In genomic region chr15:88658070-88658965, GRCh38 we compare ENCODE assay signal across 13 cellular contexts. TPM values are rescaled to one million over a fixed set of nuclear protein-coding genes. Genes with fewer than 3 reads are reported as not detected.
DNase-seq lines count a peak whose midpoint lies in the region; ATAC-seq, FAIRE-seq and TF ChIP-seq lines count a peak whose summit lies in the region.
"Had no signal": no experiment of that assay in that cellular context is flagged by ENCODE, and none has a peak within 500 bp of the region (broad histone marks: within the 10 kb centered on the region; RNA-seq: fewer than 3 reads in every experiment).

No MANE protein-coding gene starts in this region.

- peaks cover 12% of the 10 kb centered on the region for H3K36me3 Mint-ChIP-seq in activated B cell treated with CpG ODN at 0.5 μM for 24 hours (ENCODE audit: low read depth)
- H3K36me3 Mint-ChIP-seq in naive B cell, result peaks cover 0 to under 1% of the 10 kb centered on the region in 2 donors

- no peak overlapping the region for H3K9ac ChIP-seq in HepG2 (ENCODE audit: insufficient read depth, low read depth, low read length)

- TF ChIP-seq EP300 in HepG2 (IDR thresholded peaks at IDR 0.05; ENCODE audit: low read depth in 2 of 2, low read length in 2 of 2) (no peak), HepG2 (CRISPR knock-in tag; IDR thresholded peaks at IDR 0.05; ENCODE audit: borderline replicate concordance) (no peak)

- H3K9me3 ChIP-seq in HepG2 (ENCODE audit: low read length) (no peaks in the 10 kb centered on the region), right lobe of liver (no peaks in the 10 kb centered on the region), tibial artery (no peaks in the 10 kb centered on the region)
- H3K9me3 ChIP-seq: uterus had no signal

- no peak overlapping the region for H3K4me3 ChIP-seq in HepG2 (replicated peaks in 1 of 3; ENCODE audit: insufficient read depth in 1 of 3, low read depth in 2 of 3, low read length in 3 of 3)
- no peak overlapping the region for H3K4me3 ChIP-seq in right lobe of liver
- H3K4me3 ChIP-seq in tibial artery, result no peak overlapping the region
- no peak overlapping the region for H3K4me3 ChIP-seq in brain microvascular endothelial cell (ENCODE audit: low read depth, low read length)
- H3K4me3 ChIP-seq: hepatocyte, uterus had no signal

- intact Hi-C loops in HepG2 (cut with micrococcal nuclease; ENCODE audit: unreplicated experiment) (no loop called here), right lobe of liver (cut with DNase I) (no loop called here), activated B cell treated with CpG ODN at 0.5 μM for 24 hours (cut with micrococcal nuclease) (loop anchor here (5.0 kb wide), 1 partner anchor 44 kb away; no protein-coding TSS in a partner anchor), tibial artery (cut with DNase I; ENCODE audit: low total_unique reads) (loop anchor here (5.0 to 10.0 kb wide), 3 partner anchors 49 to 474 kb away; partner anchors contain the start of gene ACAN)

- WGBS in HepG2 (ENCODE audit: low lambda C conversion rate), result 40% methylated on average over 13 of the region's 13 CpGs
- 72% methylated on average over 6 of the region's 13 CpGs for WGBS in right lobe of liver (ENCODE audit: insufficient coverage, low coverage, low lambda C conversion rate, missing lambda C conversion rate)

- H3K36me3 ChIP-seq in HepG2 (replicated peaks in 1 of 2; ENCODE audit: control insufficient read depth in 1 of 2, insufficient read depth in 2 of 2, low read length in 2 of 2) (no peaks in the 10 kb centered on the region), right lobe of liver (no peaks in the 10 kb centered on the region), tibial artery (no peaks in the 10 kb centered on the region), brain microvascular endothelial cell (replicated peaks) (no peaks in the 10 kb centered on the region)
- H3K36me3 ChIP-seq: uterus had no signal

- in situ Hi-C loops in HepG2 (cut with HindIII; ENCODE audit: extremely low pct_ligation_motif_present, low pct_unique_long_range_greater_than_20kb), result no loop called here
- in situ Hi-C loops in brain microvascular endothelial cell (cut with HindIII; ENCODE audit: low pct_ligation_motif_present, low sequenced_read_pairs), result loop anchor here (25.0 kb wide), 1 partner anchor 154 kb away; the partner anchor contains the start of gene ACAN

- no peaks in the 10 kb centered on the region for H3K79me2 ChIP-seq in HepG2 (ENCODE audit: insufficient read depth, low read length)
- H3K79me2 ChIP-seq: hepatocyte had no signal

- H3K4me1 ChIP-seq in HepG2 (ENCODE audit: insufficient read depth, low read length) (no peaks in the 10 kb centered on the region), right lobe of liver (no peaks in the 10 kb centered on the region), tibial artery (peaks cover 0 to 61% (median 37%) of the 10 kb centered on the region in 4 donors)
- H3K4me1 ChIP-seq: uterus had no signal

- H3K27ac ChIP-seq in HepG2 (ENCODE audit: extremely low read length, insufficient read depth, low read length) (no peak overlapping the region), right lobe of liver (no peak overlapping the region), tibial artery (peak overlapping the region; percentile 29 to 68), brain microvascular endothelial cell (no peak overlapping the region)
- H3K27ac ChIP-seq: hepatocyte, uterus had no signal

- H3K9me3 Mint-ChIP-seq in activated B cell treated with CpG ODN at 0.5 μM for 24 hours, result no peaks in the 10 kb centered on the region
- H3K9me3 Mint-ChIP-seq in naive B cell, result no peaks in the 10 kb centered on the region
- H3K9me3 Mint-ChIP-seq: stimulated activated naive CD8-positive, alpha-beta T cell treated with anti-CD3 and anti-CD28 coated beads, Interleukin-15, amount 100 ng/mL, for 72 hours; T-helper 1 cell treated with Interleukin-12 subunit alpha and Interleukin-12 subunit beta and Interleukin-4 antibody, amounts not matched to agents 30 μg/mL and 1 μg/mL, for 36 hours had no signal

- H3K27me3 ChIP-seq in HepG2 (ENCODE audit: control insufficient read depth in 1 of 2, insufficient read depth in 2 of 2, low read length in 2 of 2), result peaks cover 2 to 13% of the 10 kb centered on the region in 2 experiments; a peak in 4 of 5 replicates
- H3K27me3 ChIP-seq in right lobe of liver, result no peaks in the 10 kb centered on the region
- no peaks in the 10 kb centered on the region for H3K27me3 ChIP-seq in tibial artery
- no peaks in the 10 kb centered on the region for H3K27me3 ChIP-seq in brain microvascular endothelial cell (replicated peaks)
- H3K27me3 ChIP-seq: hepatocyte had no signal

- H3K27ac Mint-ChIP-seq in activated B cell treated with CpG ODN at 0.5 μM for 24 hours (peak overlapping the region; percentile 94), naive B cell (peak overlapping the region; percentile 93 to 100 (median 98))
- H3K27ac Mint-ChIP-seq: T-helper 1 cell treated with Interleukin-12 subunit alpha and Interleukin-12 subunit beta and Interleukin-4 antibody, amounts not matched to agents 30 μg/mL and 1 μg/mL, for 36 hours had no signal

- ATAC-seq in HepG2 (peak; percentile 19; the same call in 1 of the 3 replicates), right lobe of liver (no peak), activated B cell treated with CpG ODN at 0.5 μM for 24 hours (ENCODE audit: low read depth) (no peak), naive B cell (ENCODE audit: low read depth in 2 of 2) (no peak)

- no peak overlapping the region for H2AFZ ChIP-seq in HepG2 (ENCODE audit: low read length)
- H2AFZ ChIP-seq: hepatocyte had no signal

- peak overlapping the region; percentile 53 for H3K4me3 Mint-ChIP-seq in activated B cell treated with CpG ODN at 0.5 μM for 24 hours
- peak overlapping the region in 6 of 8 donors; percentile 12 to 85 (median 78) for H3K4me3 Mint-ChIP-seq in naive B cell
- H3K4me3 Mint-ChIP-seq: T-helper 1 cell treated with Interleukin-12 subunit alpha and Interleukin-12 subunit beta and Interleukin-4 antibody, amounts not matched to agents 30 μg/mL and 1 μg/mL, for 36 hours had no signal

- TF ChIP-seq POLR2A in HepG2 (IDR thresholded peaks at IDR 0.05; ENCODE audit: insufficient read depth in 1 of 2, low read depth in 2 of 2, low read length in 2 of 2), result no peak
- TF ChIP-seq POLR2A in right lobe of liver (IDR thresholded peaks at IDR 0.05), result no peak

- TF ChIP-seq RAD21 in HepG2 (CRISPR knock-in tag; IDR thresholded peaks at IDR 0.05), result no peak

- POLR2A ChIA-PET in HepG2 (lab: Yijun Ruan, JAX) (no interaction called here), activated B cell treated with CpG ODN at 0.5 μM for 24 hours (lab: Charles Lee) (interaction anchor here (1.2 to 4.7 kb wide), 6 partner anchors 9 to 191 kb away, joined by 3 to 42 read pairs (median 6); partner anchors contain the start of genes AEN, MRPL46 and MRPS11)

- CTCF ChIA-PET in HepG2 (lab: Yijun Ruan, JAX; ENCODE audit: low intra/inter-chr PET ratio, low total read pairs) (interaction anchor here (1.1 to 1.5 kb wide), 2 partner anchors 43 to 176 kb away, joined by 6 to 10 read pairs; no protein-coding TSS in a partner anchor), activated B cell treated with CpG ODN at 0.5 μM for 24 hours (lab: Charles Lee) (interaction anchor here (0.7 to 9.3 kb wide), 3 partner anchors 10 to 34 kb away, joined by 3 to 79 read pairs (median 11); no protein-coding TSS in a partner anchor)

- H3K4me2 ChIP-seq in HepG2 (ENCODE audit: low read depth, low read length), result no peak overlapping the region
- H3K4me2 ChIP-seq: hepatocyte had no signal

- FAIRE-seq in HepG2 (lab: Jason Lieb, UNC), result no peak

- H4K20me1 ChIP-seq in HepG2 (ENCODE audit: insufficient read depth, low read length), result 0 out of 2 replicates have a peak, but pooled peaks cover 2% of the 10 kb centered on the region

- no peak for DNase-seq in HepG2 (ENCODE audit: low spot score)
- no peak for DNase-seq in right lobe of liver
- DNase-seq in activated B cell treated with CpG ODN at 0.5 μM for 24 hours, result no peak
- DNase-seq in naive B cell, result no peak
- peak in 1 of 2 donors; percentile 61 for DNase-seq in tibial artery
- no peak for DNase-seq in brain microvascular endothelial cell
- no peak for DNase-seq in LoVo (ENCODE audit: low spot score)
- DNase-seq in foreskin melanocyte, result no peak
- DNase-seq: SIG-M5; stimulated activated naive CD8-positive, alpha-beta T cell treated with anti-CD3 and anti-CD28 coated beads, Interleukin-15, amount 100 ng/mL, for 72 hours had no signal

- TF ChIP-seq CTCF in HepG2 (CRISPR knock-in tag; IDR thresholded peaks at IDR 0.05) (no peak), right lobe of liver (IDR thresholded peaks at IDR 0.05) (no peak), activated B cell treated with CpG ODN at 0.5 μM for 24 hours (IDR thresholded peaks at IDR 0.05) (no peak), tibial artery (IDR thresholded peaks at IDR 0.05) (no peak), brain microvascular endothelial cell (IDR thresholded peaks at IDR 0.05; ENCODE audit: low read depth, low read length, missing control alignments) (no peak)

- no peaks in the 10 kb centered on the region for H3K27me3 Mint-ChIP-seq in activated B cell treated with CpG ODN at 0.5 μM for 24 hours
- no peaks in the 10 kb centered on the region for H3K27me3 Mint-ChIP-seq in naive B cell
- H3K27me3 Mint-ChIP-seq: stimulated activated naive CD8-positive, alpha-beta T cell treated with anti-CD3 and anti-CD28 coated beads, Interleukin-15, amount 100 ng/mL, for 72 hours had no signal

- peaks cover 67% of the 10 kb centered on the region for H3K4me1 Mint-ChIP-seq in activated B cell treated with CpG ODN at 0.5 μM for 24 hours
- peaks cover 55 to 73% (median 69%) of the 10 kb centered on the region in 3 donors for H3K4me1 Mint-ChIP-seq in naive B cell

- no TSS peak for BruUV-seq in HepG2 (replicated peaks; lab: Mats Ljungman, UMichigan)

RNA-seq across cellular contexts. Expression of gene ISG20, which starts 19.5 kb away (rescaled TPM):
- total RNA-seq in HepG2 (2016; rRNA removed; fragmentation: Illumina TruSeq; extraction: Trizol), result 6.3 and 10.5 TPM in 2 replicates
- total RNA-seq in HepG2 (2016; cell fraction: cytosol; rRNA removed; fragmentation: Illumina TruSeq; extraction: Trizol; ENCODE audit: low read depth), result 2.6 and 5.4 TPM in 2 replicates
- total RNA-seq in HepG2 (2016; cell fraction: insoluble cytoplasmic fraction; rRNA removed; fragmentation: Illumina TruSeq; extraction: Trizol), result 6.8 and 9.8 TPM in 2 replicates
- 4.6 and 7.7 TPM in 2 replicates for total RNA-seq in HepG2 (2016; cell fraction: membrane; rRNA removed; fragmentation: Illumina TruSeq; extraction: Trizol)
- total RNA-seq in HepG2 (2016; cell fraction: nucleus; rRNA removed; fragmentation: Illumina TruSeq; extraction: Trizol), result 2.0 and 3.7 TPM in 2 replicates
- polyA plus RNA-seq in HepG2 (2011; rRNA removed), result 31.5 and 50.8 TPM in 2 replicates
- polyA plus RNA-seq in HepG2 (2011; cell fraction: cytosol; rRNA removed), result 31.2 and 32.1 TPM in 2 replicates
- 14.5 and 18.2 TPM in 2 replicates for polyA plus RNA-seq in HepG2 (2011; cell fraction: nucleus; rRNA removed)
- 11.6 and 19.0 TPM in 2 replicates for polyA plus RNA-seq in HepG2 (2012)
- polyA plus RNA-seq in HepG2 (2016; cell fraction: cytosol; fragmentation: Illumina TruSeq; extraction: Trizol; ENCODE audit: low read depth), result 6.6 and 8.5 TPM in 2 replicates
- polyA plus RNA-seq in HepG2 (2016; cell fraction: insoluble cytoplasmic fraction; fragmentation: Illumina TruSeq; extraction: Trizol; ENCODE audit: low read depth), result 9.0 and 9.8 TPM in 2 replicates
- polyA plus RNA-seq in HepG2 (2016; cell fraction: membrane; fragmentation: Illumina TruSeq; extraction: Trizol; ENCODE audit: low read depth), result 5.9 and 6.2 TPM in 2 replicates
- 5.4 and 6.8 TPM in 2 replicates for polyA plus RNA-seq in HepG2 (2016; cell fraction: nucleus; fragmentation: Illumina TruSeq; extraction: Trizol; ENCODE audit: insufficient read depth, low read depth)
- polyA minus RNA-seq in HepG2 (2011; rRNA and poly(A)+ RNA removed; ENCODE audit: low replicate concordance), result 3.8 and 11.4 TPM in 2 replicates
- polyA minus RNA-seq in HepG2 (2011; cell fraction: cytosol; rRNA and poly(A)+ RNA removed), result 5.5 and 6.9 TPM in 2 replicates
- 8.8 and 9.0 TPM in 2 replicates for polyA minus RNA-seq in HepG2 (2011; cell fraction: nucleus; rRNA and poly(A)+ RNA removed)
- total RNA-seq in right lobe of liver, result 10 to 100 TPM in 3 of 6 experiments, 1 to 10 TPM in 3; 6.3 to 19.4 (median 11.9) TPM
- 84.6 and 87.1 TPM in 2 replicates for total RNA-seq in activated B cell treated with CpG ODN at 0.5 μM for 24 hours
- polyA plus RNA-seq in naive B cell (ENCODE audit: low read depth in 6 of 6), result 1,000 to 10,000 TPM in 2 of 6 donors, 100 to 1,000 TPM in 4; 638 to 1,304 (median 969) TPM

RNA-seq across cellular contexts. Expression of gene AEN, which starts 37.2 kb away (rescaled TPM):
- 115 and 118 TPM in 2 replicates for total RNA-seq in HepG2 (2016; rRNA removed; fragmentation: Illumina TruSeq; extraction: Trizol)
- 24.6 and 27.1 TPM in 2 replicates for total RNA-seq in HepG2 (2016; cell fraction: cytosol; rRNA removed; fragmentation: Illumina TruSeq; extraction: Trizol; ENCODE audit: low read depth)
- 110 and 117 TPM in 2 replicates for total RNA-seq in HepG2 (2016; cell fraction: insoluble cytoplasmic fraction; rRNA removed; fragmentation: Illumina TruSeq; extraction: Trizol)
- 71.0 and 75.9 TPM in 2 replicates for total RNA-seq in HepG2 (2016; cell fraction: membrane; rRNA removed; fragmentation: Illumina TruSeq; extraction: Trizol)
- 82.3 and 94.1 TPM in 2 replicates for total RNA-seq in HepG2 (2016; cell fraction: nucleus; rRNA removed; fragmentation: Illumina TruSeq; extraction: Trizol)
- polyA plus RNA-seq in HepG2 (2011; rRNA removed), result 51.3 and 55.2 TPM in 2 replicates
- 39.7 and 48.8 TPM in 2 replicates for polyA plus RNA-seq in HepG2 (2011; cell fraction: cytosol; rRNA removed)
- polyA plus RNA-seq in HepG2 (2011; cell fraction: nucleus; rRNA removed), result 115 and 142 TPM in 2 replicates
- polyA plus RNA-seq in HepG2 (2012), result 26.8 and 40.4 TPM in 2 replicates
- 11.0 and 11.5 TPM in 2 replicates for polyA plus RNA-seq in HepG2 (2016; cell fraction: cytosol; fragmentation: Illumina TruSeq; extraction: Trizol; ENCODE audit: low read depth)
- 70.1 and 79.0 TPM in 2 replicates for polyA plus RNA-seq in HepG2 (2016; cell fraction: insoluble cytoplasmic fraction; fragmentation: Illumina TruSeq; extraction: Trizol; ENCODE audit: low read depth)
- polyA plus RNA-seq in HepG2 (2016; cell fraction: membrane; fragmentation: Illumina TruSeq; extraction: Trizol; ENCODE audit: low read depth), result 28.4 and 28.6 TPM in 2 replicates
- polyA plus RNA-seq in HepG2 (2016; cell fraction: nucleus; fragmentation: Illumina TruSeq; extraction: Trizol; ENCODE audit: insufficient read depth, low read depth), result 90.9 and 95.3 TPM in 2 replicates
- 70.6 and 173 TPM in 2 replicates for polyA minus RNA-seq in HepG2 (2011; rRNA and poly(A)+ RNA removed; ENCODE audit: low replicate concordance)
- polyA minus RNA-seq in HepG2 (2011; cell fraction: cytosol; rRNA and poly(A)+ RNA removed), result 44.6 and 50.4 TPM in 2 replicates
- polyA minus RNA-seq in HepG2 (2011; cell fraction: nucleus; rRNA and poly(A)+ RNA removed), result 117 and 130 TPM in 2 replicates
- 10 to 100 TPM in 2 of 6 experiments, 1 to 10 TPM in 4; 4.5 to 18.7 (median 7.3) TPM for total RNA-seq in right lobe of liver
- 40.1 and 41.9 TPM in 2 replicates for total RNA-seq in activated B cell treated with CpG ODN at 0.5 μM for 24 hours
- polyA plus RNA-seq in naive B cell (ENCODE audit: low read depth in 6 of 6), result 10 to 100 TPM; 28.2 to 73.0 (median 40.2) TPM

Comparison
In these comparisons a context has a peak if more than half of its experiments do, and no peak if none do; other contexts are left out.
1. H3K27ac ChIP-seq: peak in tibial artery (2 of 2); none in HepG2 (single experiment), right lobe of liver (0 of 3) and brain microvascular endothelial cell (single experiment).
2. intact Hi-C loops: an anchor here in activated B cell treated with CpG ODN at 0.5 μM for 24 hours (5.0 kb wide) and tibial artery (5.0 to 10.0 kb wide); none called in HepG2 and right lobe of liver.